ENCODE assay signal across 8 cellular contexts in the genomic region with DNA sequence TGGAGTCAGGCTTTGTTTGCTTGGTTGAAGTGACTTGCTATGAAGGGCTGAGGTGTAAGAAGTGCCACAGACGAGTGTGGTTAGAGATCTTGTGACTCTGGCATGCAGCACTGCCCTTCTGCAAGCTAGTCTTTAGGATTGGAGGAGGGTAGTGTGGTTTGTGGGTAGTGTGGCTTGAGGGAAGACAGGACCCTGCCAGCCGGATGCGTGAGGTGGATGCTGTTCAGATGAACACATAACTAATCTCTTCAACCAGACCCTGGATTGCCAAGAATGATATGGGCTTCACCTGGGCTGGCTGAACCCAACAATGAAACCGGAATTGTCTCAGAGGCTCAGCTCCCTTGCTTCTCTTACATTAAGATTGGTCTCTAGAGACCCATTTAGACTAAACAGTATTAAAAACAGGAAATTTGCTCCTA. TPM values are rescaled to one million over a fixed set of nuclear protein-coding genes. Genes with fewer than 3 reads are reported as not detected.
A peak's percentile ranks its signal among the peaks of the same experiment; 100 is the strongest.
DNase-seq lines count a peak whose midpoint lies in the region; ATAC-seq, FAIRE-seq and TF ChIP-seq lines count a peak whose summit lies in the region.

No MANE protein-coding gene starts in this region.

- H3K36me3 Mint-ChIP-seq in activated naive CD8-positive, alpha-beta T cell treated with anti-CD3 and anti-CD28 coated beads, Interleukin-2, amount 50 U/mL, for 24 hours (ENCODE audit: low read depth), result no peaks in the 10 kb centered on the region

- no peak overlapping the region for H2AFZ ChIP-seq in HepG2 (ENCODE audit: low read length)

- no peak for TF ChIP-seq RAD21 in HepG2 (CRISPR knock-in tag; IDR thresholded peaks at IDR 0.05)

- ATAC-seq in GM21528 (IDR thresholded peaks at IDR 0.05; ENCODE audit: low FRiP score, unreplicated experiment), result peak; percentile 62
- ATAC-seq in activated naive CD8-positive, alpha-beta T cell treated with anti-CD3 and anti-CD28 coated beads, Interleukin-2, amount 50 U/mL, for 24 hours, result peak; percentile 87
- ATAC-seq in GM18858 (IDR thresholded peaks at IDR 0.05; ENCODE audit: unreplicated experiment), result no peak
- ATAC-seq in HepG2, result no peak

- no peak overlapping the region for H3K4me3 ChIP-seq in HepG2 (replicated peaks in 1 of 3; ENCODE audit: insufficient read depth in 1 of 3, low read depth in 2 of 3, low read length in 3 of 3)

- no peak overlapping the region for H3K4me2 ChIP-seq in HepG2 (ENCODE audit: low read depth, low read length)

- no peak overlapping the region for H3K9ac ChIP-seq in HepG2 (ENCODE audit: insufficient read depth, low read depth, low read length)

- CTCF ChIA-PET in HepG2 (lab: Yijun Ruan, JAX; ENCODE audit: low intra/inter-chr PET ratio, low total read pairs), result no interaction called here

- H3K27ac Mint-ChIP-seq in activated naive CD8-positive, alpha-beta T cell treated with anti-CD3 and anti-CD28 coated beads, Interleukin-2, amount 50 U/mL, for 24 hours, result peak overlapping the region; percentile 78

- intact Hi-C loops in HepG2 (cut with micrococcal nuclease; ENCODE audit: unreplicated experiment), result no loop called here

- TF ChIP-seq POLR2A in HepG2 (IDR thresholded peaks at IDR 0.05; ENCODE audit: insufficient read depth in 1 of 2, low read depth in 2 of 2, low read length in 2 of 2), result no peak

- H3K9me3 ChIP-seq in HepG2 (ENCODE audit: low read length), result no peaks in the 10 kb centered on the region

- in situ Hi-C loops in HepG2 (cut with HindIII; ENCODE audit: extremely low pct_ligation_motif_present, low pct_unique_long_range_greater_than_20kb), result no loop called here

- H3K9me3 Mint-ChIP-seq in activated naive CD8-positive, alpha-beta T cell treated with anti-CD3 and anti-CD28 coated beads, Interleukin-2, amount 50 U/mL, for 24 hours, result no peaks in the 10 kb centered on the region

- BruUV-seq in HepG2 (replicated peaks; lab: Mats Ljungman, UMichigan), result no TSS peak

- TF ChIP-seq CTCF in HepG2 (CRISPR knock-in tag; IDR thresholded peaks at IDR 0.05), result no peak

- no peak for FAIRE-seq in HepG2 (lab: Jason Lieb, UNC)

- no peaks in the 10 kb centered on the region for H4K20me1 ChIP-seq in HepG2 (ENCODE audit: insufficient read depth, low read length)

- H3K4me1 ChIP-seq in HepG2 (ENCODE audit: insufficient read depth, low read length), result no peaks in the 10 kb centered on the region

- no peak for TF ChIP-seq EP300 in HepG2 (IDR thresholded peaks at IDR 0.05; ENCODE audit: low read depth in 2 of 2, low read length in 2 of 2)
- no peak for TF ChIP-seq EP300 in HepG2 (CRISPR knock-in tag; IDR thresholded peaks at IDR 0.05; ENCODE audit: borderline replicate concordance)

- DNase-seq in Ammon's horn (ENCODE audit: low spot score) (peak; percentile 29), OCI-M1 (lab: John Stamatoyannopoulos, UW) (peak; percentile 97), HepG2 (ENCODE audit: low spot score) (no peak), amniotic stem cell (lab: John Stamatoyannopoulos, UW) (no peak)
- DNase-seq in activated naive CD8-positive, alpha-beta T cell treated with anti-CD3 and anti-CD28 coated beads, Interleukin-2, amount 50 U/mL, for 24 hours, result peak; percentile 60
- DNase-seq in stimulated activated CD4-positive, alpha-beta T cell treated with anti-CD3 and anti-CD28 coated beads, Interleukin-15, amount 100 ng/mL, for 24 hours, result peak; percentile 48

- peak overlapping the region; percentile 46 for H3K4me3 Mint-ChIP-seq in activated naive CD8-positive, alpha-beta T cell treated with anti-CD3 and anti-CD28 coated beads, Interleukin-2, amount 50 U/mL, for 24 hours

- H3K27me3 Mint-ChIP-seq in activated naive CD8-positive, alpha-beta T cell treated with anti-CD3 and anti-CD28 coated beads, Interleukin-2, amount 50 U/mL, for 24 hours, result no peaks in the 10 kb centered on the region

- H3K4me1 Mint-ChIP-seq in activated naive CD8-positive, alpha-beta T cell treated with anti-CD3 and anti-CD28 coated beads, Interleukin-2, amount 50 U/mL, for 24 hours, result peaks cover 54% of the 10 kb centered on the region

- H3K27me3 ChIP-seq in HepG2 (ENCODE audit: control insufficient read depth in 1 of 2, insufficient read depth in 2 of 2, low read length in 2 of 2), result no peaks in the 10 kb centered on the region

- WGBS in HepG2 (ENCODE audit: low lambda C conversion rate), result 96% methylated on average over 4 of the region's 4 CpGs

- H3K36me3 ChIP-seq in HepG2 (replicated peaks in 1 of 2; ENCODE audit: control insufficient read depth in 1 of 2, insufficient read depth in 2 of 2, low read length in 2 of 2), result no peaks in the 10 kb centered on the region; a peak in 2 of 5 replicates

- no peaks in the 10 kb centered on the region for H3K79me2 ChIP-seq in HepG2 (ENCODE audit: insufficient read depth, low read length)

- POLR2A ChIA-PET in HepG2 (lab: Yijun Ruan, JAX), result no interaction called here

- H3K27ac ChIP-seq in HepG2 (ENCODE audit: extremely low read length, insufficient read depth, low read length), result no peak overlapping the region

RNA-seq across cellular contexts. Expression of a gene that starts 32.7 kb away (rescaled TPM):
- 2.7 and 5.3 TPM in 2 replicates for total RNA-seq in HepG2 (2016; rRNA removed; fragmentation: Illumina TruSeq; extraction: Trizol)
- total RNA-seq in HepG2 (2016; cell fraction: cytosol; rRNA removed; fragmentation: Illumina TruSeq; extraction: Trizol; ENCODE audit: low read depth), result 1.0 and 1.3 TPM in 2 replicates
- 2.6 and 4.9 TPM in 2 replicates for total RNA-seq in HepG2 (2016; cell fraction: insoluble cytoplasmic fraction; rRNA removed; fragmentation: Illumina TruSeq; extraction: Trizol)
- total RNA-seq in HepG2 (2016; cell fraction: membrane; rRNA removed; fragmentation: Illumina TruSeq; extraction: Trizol), result 0.86 and 1.4 TPM in 2 replicates
- total RNA-seq in HepG2 (2016; cell fraction: nucleus; rRNA removed; fragmentation: Illumina TruSeq; extraction: Trizol), result 9.0 and 12.9 TPM in 2 replicates
- polyA plus RNA-seq in HepG2 (2011; rRNA removed), result 7.5 and 9.0 TPM in 2 replicates
- 1.7 and 1.9 TPM in 2 replicates for polyA plus RNA-seq in HepG2 (2011; cell fraction: cytosol; rRNA removed)
- polyA plus RNA-seq in HepG2 (2011; cell fraction: nucleus; rRNA removed), result 57.0 and 60.2 TPM in 2 replicates
- polyA plus RNA-seq in HepG2 (2012), result 5.9 and 8.8 TPM in 2 replicates
- polyA plus RNA-seq in HepG2 (2016; cell fraction: cytosol; fragmentation: Illumina TruSeq; extraction: Trizol; ENCODE audit: low read depth), result 0.23 and 0.53 TPM in 2 replicates
- polyA plus RNA-seq in HepG2 (2016; cell fraction: insoluble cytoplasmic fraction; fragmentation: Illumina TruSeq; extraction: Trizol; ENCODE audit: low read depth), result 1.4 and 1.8 TPM in 2 replicates
- 0.34 and 0.55 TPM in 2 replicates for polyA plus RNA-seq in HepG2 (2016; cell fraction: membrane; fragmentation: Illumina TruSeq; extraction: Trizol; ENCODE audit: low read depth)
- 20.5 and 20.8 TPM in 2 replicates for polyA plus RNA-seq in HepG2 (2016; cell fraction: nucleus; fragmentation: Illumina TruSeq; extraction: Trizol; ENCODE audit: insufficient read depth, low read depth)
- 8.8 and 8.9 TPM in 2 replicates for polyA minus RNA-seq in HepG2 (2011; rRNA and poly(A)+ RNA removed; ENCODE audit: low replicate concordance)
- polyA minus RNA-seq in HepG2 (2011; cell fraction: cytosol; rRNA and poly(A)+ RNA removed), result 1.9 and 2.0 TPM in 2 replicates
- 28.7 and 30.3 TPM in 2 replicates for polyA minus RNA-seq in HepG2 (2011; cell fraction: nucleus; rRNA and poly(A)+ RNA removed)

RNA-seq across cellular contexts. Expression of a gene that starts 59.5 kb away (rescaled TPM):
- 32.9 and 49.4 TPM in 2 replicates for total RNA-seq in HepG2 (2016; rRNA removed; fragmentation: Illumina TruSeq; extraction: Trizol)
- 8.7 and 10.9 TPM in 2 replicates for total RNA-seq in HepG2 (2016; cell fraction: cytosol; rRNA removed; fragmentation: Illumina TruSeq; extraction: Trizol; ENCODE audit: low read depth)
- 32.1 and 46.9 TPM in 2 replicates for total RNA-seq in HepG2 (2016; cell fraction: insoluble cytoplasmic fraction; rRNA removed; fragmentation: Illumina TruSeq; extraction: Trizol)
- total RNA-seq in HepG2 (2016; cell fraction: membrane; rRNA removed; fragmentation: Illumina TruSeq; extraction: Trizol), result 18.3 and 18.9 TPM in 2 replicates
- total RNA-seq in HepG2 (2016; cell fraction: nucleus; rRNA removed; fragmentation: Illumina TruSeq; extraction: Trizol), result 11.2 and 15.2 TPM in 2 replicates
- polyA plus RNA-seq in HepG2 (2011; rRNA removed), result 10.0 and 11.6 TPM in 2 replicates
- 6.5 and 10.4 TPM in 2 replicates for polyA plus RNA-seq in HepG2 (2011; cell fraction: cytosol; rRNA removed)
- 3.3 and 4.6 TPM in 2 replicates for polyA plus RNA-seq in HepG2 (2011; cell fraction: nucleus; rRNA removed)
- 9.7 and 11.7 TPM in 2 replicates for polyA plus RNA-seq in HepG2 (2012)
- polyA plus RNA-seq in HepG2 (2016; cell fraction: cytosol; fragmentation: Illumina TruSeq; extraction: Trizol; ENCODE audit: low read depth), result 7.5 and 10.5 TPM in 2 replicates
- polyA plus RNA-seq in HepG2 (2016; cell fraction: insoluble cytoplasmic fraction; fragmentation: Illumina TruSeq; extraction: Trizol; ENCODE audit: low read depth), result 42.4 and 46.1 TPM in 2 replicates
- polyA plus RNA-seq in HepG2 (2016; cell fraction: membrane; fragmentation: Illumina TruSeq; extraction: Trizol; ENCODE audit: low read depth), result 13.8 and 16.6 TPM in 2 replicates
- polyA plus RNA-seq in HepG2 (2016; cell fraction: nucleus; fragmentation: Illumina TruSeq; extraction: Trizol; ENCODE audit: insufficient read depth, low read depth), result 17.3 and 19.7 TPM in 2 replicates
- polyA minus RNA-seq in HepG2 (2011; rRNA and poly(A)+ RNA removed; ENCODE audit: low replicate concordance), result 2.0 and 13.0 TPM in 2 replicates
- 7.4 and 11.5 TPM in 2 replicates for polyA minus RNA-seq in HepG2 (2011; cell fraction: cytosol; rRNA and poly(A)+ RNA removed)
- 5.2 and 6.3 TPM in 2 replicates for polyA minus RNA-seq in HepG2 (2011; cell fraction: nucleus; rRNA and poly(A)+ RNA removed)

RNA-seq across cellular contexts. Expression of a gene that starts 59.5 kb away (rescaled TPM):
- 14.8 and 26.0 TPM in 2 replicates for total RNA-seq in HepG2 (2016; rRNA removed; fragmentation: Illumina TruSeq; extraction: Trizol)
- 1.7 and 3.9 TPM in 2 replicates for total RNA-seq in HepG2 (2016; cell fraction: cytosol; rRNA removed; fragmentation: Illumina TruSeq; extraction: Trizol; ENCODE audit: low read depth)
- total RNA-seq in HepG2 (2016; cell fraction: insoluble cytoplasmic fraction; rRNA removed; fragmentation: Illumina TruSeq; extraction: Trizol), result 16.4 and 25.0 TPM in 2 replicates
- 5.9 and 7.8 TPM in 2 replicates for total RNA-seq in HepG2 (2016; cell fraction: membrane; rRNA removed; fragmentation: Illumina TruSeq; extraction: Trizol)
- 8.2 and 9.4 TPM in 2 replicates for total RNA-seq in HepG2 (2016; cell fraction: nucleus; rRNA removed; fragmentation: Illumina TruSeq; extraction: Trizol)
- polyA plus RNA-seq in HepG2 (2011; rRNA removed), result 4.1 and 5.8 TPM in 2 replicates
- 4.0 and 6.6 TPM in 2 replicates for polyA plus RNA-seq in HepG2 (2011; cell fraction: cytosol; rRNA removed)
- polyA plus RNA-seq in HepG2 (2011; cell fraction: nucleus; rRNA removed), result 3.5 and 4.5 TPM in 2 replicates
- polyA plus RNA-seq in HepG2 (2012), result 5.1 and 5.9 TPM in 2 replicates
- 0.71 and 0.75 TPM in 2 replicates for polyA plus RNA-seq in HepG2 (2016; cell fraction: cytosol; fragmentation: Illumina TruSeq; extraction: Trizol; ENCODE audit: low read depth)
- polyA plus RNA-seq in HepG2 (2016; cell fraction: insoluble cytoplasmic fraction; fragmentation: Illumina TruSeq; extraction: Trizol; ENCODE audit: low read depth), result 16.5 and 17.4 TPM in 2 replicates
- 2.4 and 3.5 TPM in 2 replicates for polyA plus RNA-seq in HepG2 (2016; cell fraction: membrane; fragmentation: Illumina TruSeq; extraction: Trizol; ENCODE audit: low read depth)
- polyA plus RNA-seq in HepG2 (2016; cell fraction: nucleus; fragmentation: Illumina TruSeq; extraction: Trizol; ENCODE audit: insufficient read depth, low read depth), result 11.6 and 12.8 TPM in 2 replicates
- 5.2 and 9.8 TPM in 2 replicates for polyA minus RNA-seq in HepG2 (2011; rRNA and poly(A)+ RNA removed; ENCODE audit: low replicate concordance)
- 3.0 and 4.5 TPM in 2 replicates for polyA minus RNA-seq in HepG2 (2011; cell fraction: cytosol; rRNA and poly(A)+ RNA removed)
- polyA minus RNA-seq in HepG2 (2011; cell fraction: nucleus; rRNA and poly(A)+ RNA removed), result 4.8 and 5.7 TPM in 2 replicates

Comparison
In these comparisons a context has a peak if more than half of its experiments do, and no peak if none do; other contexts are left out.
1. DNase-seq: peak in Ammon's horn (single experiment), OCI-M1 (single experiment), activated naive CD8-positive, alpha-beta T cell treated with anti-CD3 and anti-CD28 coated beads, Interleukin-2, amount 50 U/mL, for 24 hours (single experiment) and stimulated activated CD4-positive, alpha-beta T cell treated with anti-CD3 and anti-CD28 coated beads, Interleukin-15, amount 100 ng/mL, for 24 hours (single experiment); none in HepG2 (single experiment) and amniotic stem cell (single experiment).
2. ATAC-seq: peak in GM21528 (single experiment) and activated naive CD8-positive, alpha-beta T cell treated with anti-CD3 and anti-CD28 coated beads, Interleukin-2, amount 50 U/mL, for 24 hours (single experiment); none in GM18858 (single experiment) and HepG2 (single experiment).